7 cellular contexts compared by ENCODE assay signal in genomic region chr11:72446929-72447753, GRCh38. TPM values are rescaled to one million over a fixed set of nuclear protein-coding genes. Genes with fewer than 3 reads are reported as not detected.
DNase-seq lines count a peak whose midpoint lies in the region; ATAC-seq and TF ChIP-seq lines count a peak whose summit lies in the region.

No MANE protein-coding gene starts in this region.

- in situ Hi-C loops in Panc1 (cut with HindIII; ENCODE audit: low pct_unique_long_range_greater_than_20kb, low sequenced_read_pairs) = no loop called here

- H3K36me3 Mint-ChIP-seq in activated T-helper 2 cell treated with anti-CD3 and anti-CD28 coated beads, Interferon-gamma antibody, Interleukin-2, Interleukin-4, amounts not matched to agents 10 μg/mL and 5 μg/mL and 100 μg/mL, durations not matched to agents 14 hours and 24 hours and 36 hours (ENCODE audit: low read depth) = no peaks in the 10 kb centered on the region

- H3K27me3 Mint-ChIP-seq in activated T-helper 2 cell treated with anti-CD3 and anti-CD28 coated beads, Interferon-gamma antibody, Interleukin-2, Interleukin-4, amounts not matched to agents 10 μg/mL and 5 μg/mL and 100 μg/mL, durations not matched to agents 14 hours and 24 hours and 36 hours (ENCODE audit: low read depth) = peaks cover 29% of the 10 kb centered on the region

- peaks cover 3% of the 10 kb centered on the region for H3K4me1 Mint-ChIP-seq in activated T-helper 2 cell treated with anti-CD3 and anti-CD28 coated beads, Interferon-gamma antibody, Interleukin-2, Interleukin-4, amounts not matched to agents 10 μg/mL and 5 μg/mL and 100 μg/mL, durations not matched to agents 14 hours and 24 hours and 36 hours (ENCODE audit: low read depth)

- no peaks in the 10 kb centered on the region for H3K36me3 ChIP-seq in Panc1 (ENCODE audit: control insufficient read depth, insufficient read depth, low read length)

- H3K27ac ChIP-seq in Panc1 (ENCODE audit: low read length) (no peak overlapping the region), dorsolateral prefrontal cortex (no peak overlapping the region)

- peak; percentile 84 for ATAC-seq in Panc1
- ATAC-seq in GM19395 (IDR thresholded peaks at IDR 0.05; ENCODE audit: unreplicated experiment) = no peak

- H3K4me3 Mint-ChIP-seq in activated T-helper 2 cell treated with anti-CD3 and anti-CD28 coated beads, Interferon-gamma antibody, Interleukin-2, Interleukin-4, amounts not matched to agents 10 μg/mL and 5 μg/mL and 100 μg/mL, durations not matched to agents 14 hours and 24 hours and 36 hours (ENCODE audit: low read depth) = no peak overlapping the region

- H3K9me3 ChIP-seq in Panc1 (ENCODE audit: control insufficient read depth, insufficient read depth, low read depth, low read length) = peaks cover 5% of the 10 kb centered on the region; the same call in 1 of the 2 replicates

- CTCF ChIA-PET in Panc1 (lab: Charles Lee) = interaction anchor here (1.6 kb wide), 2 partner anchors 13 to 24 kb away, joined by 3 to 6 read pairs; partner anchors contain the start of gene CLPB

- intact Hi-C loops in Panc1 (cut with micrococcal nuclease; ENCODE audit: unreplicated experiment) (loop anchor here (5.0 kb wide), 1 partner anchor 420 kb away; no protein-coding TSS in a partner anchor), dorsolateral prefrontal cortex (cut with DNase I) (no loop called here)
- intact Hi-C loops in activated T-helper 2 cell treated with anti-CD3 and anti-CD28 coated beads, Interferon-gamma antibody, Interleukin-2, Interleukin-4, amounts not matched to agents 10 μg/mL and 5 μg/mL and 100 μg/mL, durations not matched to agents 14 hours and 24 hours and 36 hours (cut with micrococcal nuclease) = no loop called here

- no peak overlapping the region for H3K27ac Mint-ChIP-seq in activated T-helper 2 cell treated with anti-CD3 and anti-CD28 coated beads, Interferon-gamma antibody, Interleukin-2, Interleukin-4, amounts not matched to agents 10 μg/mL and 5 μg/mL and 100 μg/mL, durations not matched to agents 14 hours and 24 hours and 36 hours

- H3K27me3 ChIP-seq in Panc1 (ENCODE audit: control insufficient read depth, insufficient read depth, low read length) (peaks cover 4% of the 10 kb centered on the region), dorsolateral prefrontal cortex (no peaks in the 10 kb centered on the region)

- BruUV-seq in Panc1 (replicated peaks; lab: Mats Ljungman, UMichigan) = no TSS peak

- H3K4me3 ChIP-seq in Panc1 (ENCODE audit: low read depth in 2 of 2, low read length in 2 of 2) = no peak overlapping the region
- no peak overlapping the region for H3K4me3 ChIP-seq in dorsolateral prefrontal cortex

- POLR2A ChIA-PET in Panc1 (lab: Charles Lee) = no interaction called here

- peak; percentile 79 for DNase-seq in ELR (ENCODE audit: low read depth)
- peak; percentile 63 for DNase-seq in LHCN-M2 (ENCODE audit: low read depth)
- DNase-seq in Panc1 (ENCODE audit: low read depth, low spot score) = peak; percentile 46
- DNase-seq in dorsolateral prefrontal cortex = no peak
- peak; percentile 30 for DNase-seq in midbrain (lab: John Stamatoyannopoulos, UW)
- no peak for DNase-seq in activated T-helper 2 cell treated with anti-CD3 and anti-CD28 coated beads, Interferon-gamma antibody, Interleukin-2, Interleukin-4, amounts not matched to agents 10 μg/mL and 5 μg/mL and 100 μg/mL, durations not matched to agents 14 hours and 24 hours and 36 hours (ENCODE audit: low spot score)

- H3K9me3 Mint-ChIP-seq in activated T-helper 2 cell treated with anti-CD3 and anti-CD28 coated beads, Interferon-gamma antibody, Interleukin-2, Interleukin-4, amounts not matched to agents 10 μg/mL and 5 μg/mL and 100 μg/mL, durations not matched to agents 14 hours and 24 hours and 36 hours = no peaks in the 10 kb centered on the region

- H3K4me1 ChIP-seq in Panc1 (ENCODE audit: control insufficient read depth, insufficient read depth, low read length) = no peaks in the 10 kb centered on the region

- peak; percentile 87 for TF ChIP-seq CTCF in Panc1 (IDR thresholded peaks at IDR 0.05)
- TF ChIP-seq CTCF in dorsolateral prefrontal cortex (IDR thresholded peaks at IDR 0.05 in 54 of 56, conservative IDR thresholded peaks at IDR 0.05 in 2 of 56; ENCODE audit: low read depth in 1 of 56, partially characterized antibody in 56 of 56) = peak; percentile 62 to 87 (median 76)

RNA-seq across cellular contexts. Expression of gene CLPB, which starts 12.8 kb away (rescaled TPM):
- total RNA-seq in LHCN-M2 (2014; rRNA removed) (37.5 and 38.7 TPM in 2 replicates), Panc1 (2021; ENCODE audit: unreplicated experiment) (52.8 TPM), dorsolateral prefrontal cortex (10 to 100 TPM; 34.4 to 60.7 (median 50.3) TPM)
- 17.0 TPM for polyA plus RNA-seq in LHCN-M2 (2012)
- polyA plus RNA-seq in Panc1 (2012; ENCODE audit: insufficient read length) = 49.7 TPM
- 38.2 and 40.6 TPM in 2 replicates for total RNA-seq in activated T-helper 2 cell treated with anti-CD3 and anti-CD28 coated beads, Interferon-gamma antibody, Interleukin-2, Interleukin-4, amounts not matched to agents 10 μg/mL and 5 μg/mL and 100 μg/mL, durations not matched to agents 14 hours and 24 hours and 36 hours

Comparison
In these comparisons a context has a peak if more than half of its experiments do, and no peak if none do; other contexts are left out.
1. DNase-seq: peak in ELR (single experiment), LHCN-M2 (single experiment), Panc1 (single experiment) and midbrain (single experiment); none in dorsolateral prefrontal cortex (0 of 10) and activated T-helper 2 cell treated with anti-CD3 and anti-CD28 coated beads, Interferon-gamma antibody, Interleukin-2, Interleukin-4, amounts not matched to agents 10 μg/mL and 5 μg/mL and 100 μg/mL, durations not matched to agents 14 hours and 24 hours and 36 hours (single experiment).